In the genomic region with DNA sequence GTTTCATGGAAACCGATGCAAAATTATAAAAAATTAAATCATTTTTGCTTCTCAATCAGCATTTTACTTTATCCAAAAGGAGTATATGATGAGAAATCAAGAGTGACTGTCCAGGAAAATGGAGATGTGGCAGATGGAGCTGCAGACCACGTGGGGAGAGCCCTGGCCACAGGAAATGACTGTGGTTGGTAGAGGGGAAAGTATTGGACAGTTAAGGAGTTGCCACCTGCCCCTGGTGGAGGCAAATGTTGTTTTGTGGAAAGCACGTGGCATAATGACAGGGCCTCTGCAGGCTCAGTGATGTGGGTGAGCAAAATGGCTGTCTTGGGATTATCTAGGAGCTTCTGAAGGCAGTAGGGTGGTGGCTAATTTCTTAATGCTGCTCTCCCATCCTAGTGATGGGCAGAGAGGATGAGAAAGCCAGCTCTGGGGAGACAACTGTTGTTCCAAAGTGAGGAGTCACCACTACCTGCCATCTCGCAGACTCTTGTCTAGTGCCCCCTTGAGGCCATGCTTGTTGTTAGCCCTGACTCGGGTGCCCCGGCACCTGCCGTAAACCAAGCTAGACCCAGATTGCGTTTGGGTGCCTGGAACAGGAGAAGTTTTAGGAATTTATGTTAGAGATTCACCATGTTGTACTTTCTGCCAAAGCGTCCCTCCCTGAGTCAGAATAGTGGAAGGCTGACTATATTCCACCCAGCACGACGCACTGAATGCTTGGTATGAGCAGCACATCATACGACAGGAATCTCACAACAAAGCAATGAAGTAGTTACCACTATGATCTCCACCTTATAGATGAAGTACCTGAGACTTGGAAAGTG, we compare ENCODE assay signal across 8 cellular contexts.
A peak's percentile ranks its signal among the peaks of the same experiment; 100 is the strongest.
DNase-seq lines count a peak whose midpoint lies in the region; ATAC-seq, FAIRE-seq and TF ChIP-seq lines count a peak whose summit lies in the region.

No MANE protein-coding gene starts in this region.

- H3K9ac ChIP-seq in endothelial cell of umbilical vein (replicated peaks; ENCODE audit: extremely low read depth, insufficient read depth, low read length): no peak overlapping the region

- H3K79me2 ChIP-seq in endothelial cell of umbilical vein (ENCODE audit: control insufficient read depth, insufficient read depth, low read length): no peaks in the 10 kb centered on the region

- WGBS in stomach, 5 donors: 79 to 86% (median 85%) methylated on average over 12 of the region's 12 CpGs

- H3K4me3 ChIP-seq in breast epithelium (no peak overlapping the region), endothelial cell of umbilical vein (replicated peaks in 1 of 3; ENCODE audit: insufficient read depth in 1 of 3, low read depth in 1 of 3, low read length in 3 of 3) (no peak overlapping the region), stomach (no peak overlapping the region)

- H3K9me1 ChIP-seq in endothelial cell of umbilical vein (replicated peaks; ENCODE audit: control insufficient read depth, extremely low read depth, insufficient read depth, low read length): no peaks in the 10 kb centered on the region

- CTCF ChIA-PET in MCF 10A (lab: Yijun Ruan, JAX) (interaction anchor here (0.6 to 1.9 kb wide), 4 partner anchors 15 to 226 kb away, joined by 3 to 7 read pairs (median 4); no protein-coding TSS in a partner anchor), endothelial cell of umbilical vein (lab: Charles Lee) (interaction anchor here (0.6 to 5.6 kb wide), 5 partner anchors 28 to 243 kb away, joined by 3 to 55 read pairs (median 3); no protein-coding TSS in a partner anchor)

- intact Hi-C loops in MCF 10A (cut with micrococcal nuclease): loop anchor here (5.0 kb wide), 1 partner anchor 300 kb away; no protein-coding TSS in a partner anchor
- intact Hi-C loops in breast epithelium (cut with DNase I; ENCODE audit: low total_unique reads): no loop called here
- intact Hi-C loops in endothelial cell of umbilical vein (cut with micrococcal nuclease): no loop called here
- intact Hi-C loops in stomach (cut with DNase I; ENCODE audit: low total_unique reads): no loop called here

- H3K4me1 ChIP-seq in breast epithelium: no peaks in the 10 kb centered on the region
- H3K4me1 ChIP-seq in endothelial cell of umbilical vein (ENCODE audit: control insufficient read depth, extremely low read depth, insufficient read depth, low read length): peaks cover 17% of the 10 kb centered on the region
- peaks cover 20 to 96% (median 76%) of the 10 kb centered on the region in 4 donors for H3K4me1 ChIP-seq in stomach

- no peak overlapping the region for H3K27ac Mint-ChIP-seq in MCF 10A (ENCODE audit: low read depth, unreplicated experiment)

- H3K4me3 Mint-ChIP-seq in MCF 10A (ENCODE audit: unreplicated experiment): no peak overlapping the region

- POLR2A ChIA-PET in MCF 10A (lab: Yijun Ruan, JAX) (no interaction called here), endothelial cell of umbilical vein (lab: Charles Lee) (no interaction called here)

- H3K4me1 Mint-ChIP-seq in MCF 10A (ENCODE audit: insufficient read depth, unreplicated experiment): peaks cover 16% of the 10 kb centered on the region

- DNase-seq in MCF 10A (ENCODE audit: unreplicated experiment): peak; percentile 46
- no peak for DNase-seq in breast epithelium (ENCODE audit: low spot score in 2 of 2)
- peak; percentile 52 for DNase-seq in NAMALWA (ENCODE audit: low spot score)
- DNase-seq in endothelial cell of umbilical vein (ENCODE audit: low read depth, low spot score): no peak
- no peak for DNase-seq in stomach
- no peak for DNase-seq in DMS79 (lab: John Stamatoyannopoulos, UW)
- no peak for DNase-seq in HT-29 (ENCODE audit: low spot score)

- H3K9me3 Mint-ChIP-seq in MCF 10A (ENCODE audit: unreplicated experiment): no peaks in the 10 kb centered on the region

- H2AFZ ChIP-seq in endothelial cell of umbilical vein (ENCODE audit: low read depth, low read length): no peak overlapping the region

- H3K27ac ChIP-seq in breast epithelium (no peak overlapping the region), endothelial cell of umbilical vein (ENCODE audit: insufficient read depth, low read depth, low read length) (no peak overlapping the region), stomach (peak overlapping the region; percentile 39 to 77 (median 67))

- dilution Hi-C loops in endothelial cell of umbilical vein (cut with MboI; ENCODE audit: extremely low pct_ligation_motif_present, low sequenced_read_pairs): no loop called here

- no peak overlapping the region for H3K4me2 ChIP-seq in endothelial cell of umbilical vein (ENCODE audit: insufficient read depth, low read length)

- TF ChIP-seq EP300 in stomach (IDR thresholded peaks at IDR 0.05): no peak

- no peaks in the 10 kb centered on the region for H4K20me1 ChIP-seq in endothelial cell of umbilical vein (replicated peaks; ENCODE audit: control insufficient read depth, extremely low read depth, insufficient read depth, low read length)

- H3K27me3 ChIP-seq in breast epithelium (no peaks in the 10 kb centered on the region), endothelial cell of umbilical vein (ENCODE audit: control insufficient read depth in 2 of 2, insufficient read depth in 2 of 2, low read length in 2 of 2) (peaks cover 0 to 3% of the 10 kb centered on the region in 2 experiments), stomach (no peaks in the 10 kb centered on the region)

- no peaks in the 10 kb centered on the region for H3K36me3 Mint-ChIP-seq in MCF 10A (ENCODE audit: insufficient read depth, unreplicated experiment)

- BruUV-seq in MCF 10A (replicated peaks; lab: Mats Ljungman, UMichigan): no TSS peak
- BruUV-seq in endothelial cell of umbilical vein (replicated peaks; lab: Mats Ljungman, UMichigan): no TSS peak

- TF ChIP-seq POLR2A in breast epithelium (IDR thresholded peaks at IDR 0.05) (no peak), endothelial cell of umbilical vein (IDR thresholded peaks at IDR 0.05; ENCODE audit: low read depth, low read length) (no peak), stomach (IDR thresholded peaks at IDR 0.05) (no peak)

- no peak for FAIRE-seq in endothelial cell of umbilical vein (lab: Jason Lieb, UNC)

- H3K27me3 Mint-ChIP-seq in MCF 10A (ENCODE audit: insufficient read depth, unreplicated experiment): no peaks in the 10 kb centered on the region

- no peaks in the 10 kb centered on the region for H3K9me3 ChIP-seq in breast epithelium
- H3K9me3 ChIP-seq in endothelial cell of umbilical vein (replicated peaks; ENCODE audit: control insufficient read depth, insufficient read depth, low read length): no peaks in the 10 kb centered on the region
- no peaks in the 10 kb centered on the region for H3K9me3 ChIP-seq in stomach

- TF ChIP-seq CTCF in MCF 10A (IDR thresholded peaks at IDR 0.05; ENCODE audit: unreplicated experiment) (peak; percentile 12), breast epithelium (IDR thresholded peaks at IDR 0.05) (no peak), endothelial cell of umbilical vein (IDR thresholded peaks at IDR 0.05; ENCODE audit: extremely low read depth in 1 of 2, insufficient read depth in 1 of 2, low read depth in 1 of 2, low read length in 2 of 2) (peak; percentile 8 to 10), stomach (IDR thresholded peaks at IDR 0.05) (no peak)

- H3K36me3 ChIP-seq in breast epithelium: no peaks in the 10 kb centered on the region
- no peaks in the 10 kb centered on the region for H3K36me3 ChIP-seq in endothelial cell of umbilical vein (ENCODE audit: control insufficient read depth in 2 of 2, extremely low read depth in 1 of 2, insufficient read depth in 2 of 2, low read length in 2 of 2)
- no peaks in the 10 kb centered on the region for H3K36me3 ChIP-seq in stomach

- no peak for ATAC-seq in HG02938 (IDR thresholded peaks at IDR 0.05; ENCODE audit: unreplicated experiment)

TF ChIP-seq in endothelial cell of umbilical vein, 7 proteins besides CTCF, POLR2A, EP300 and RAD21:
- TF ChIP-seq GATA2 (IDR thresholded peaks at IDR 0.05; ENCODE audit: insufficient read depth, insufficient read length, low read depth, low read length) (no peak), EZH2 (IDR thresholded peaks at IDR 0.05; ENCODE audit: borderline replicate concordance, low read depth, low read length, severe bottlenecking) (no peak), FOS (IDR thresholded peaks at IDR 0.05; ENCODE audit: borderline replicate concordance, insufficient read depth, low read length) (no peak), JUN (IDR thresholded peaks at IDR 0.05; ENCODE audit: borderline replicate concordance, insufficient read depth, insufficient read length, low read depth) (no peak), MYC (IDR thresholded peaks at IDR 0.05; ENCODE audit: low read depth, low read length) (no peak), POLR2AphosphoS5 (IDR thresholded peaks at IDR 0.05; ENCODE audit: insufficient read depth, low read depth, low read length) (no peak)
- TF ChIP-seq, protein P1, sequence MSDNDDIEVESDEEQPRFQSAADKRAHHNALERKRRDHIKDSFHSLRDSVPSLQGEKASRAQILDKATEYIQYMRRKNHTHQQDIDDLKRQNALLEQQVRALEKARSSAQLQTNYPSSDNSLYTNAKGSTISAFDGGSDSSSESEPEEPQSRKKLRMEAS (IDR thresholded peaks at IDR 0.05; ENCODE audit: insufficient read depth, insufficient read length): no peak
TF ChIP-seq in endothelial cell of umbilical vein: peak in this region for 0.

Comparison
In these comparisons a context has a peak if more than half of its experiments do, and no peak if none do; other contexts are left out.
1. DNase-seq: peak in MCF 10A (single experiment) and NAMALWA (single experiment); none in breast epithelium (0 of 2), endothelial cell of umbilical vein (single experiment), stomach (single experiment), DMS79 (single experiment) and HT-29 (single experiment).
2. CTCF ChIP-seq: peak in MCF 10A (single experiment) and endothelial cell of umbilical vein (2 of 2); none in breast epithelium (0 of 3) and stomach (0 of 7).
3. H3K27ac ChIP-seq: peak in stomach (5 of 5); none in breast epithelium (0 of 2) and endothelial cell of umbilical vein (single experiment).